ENCODE assay signal across 8 cellular contexts in genomic region chr2:231709636-231709980, GRCh38. TPM values are rescaled to one million over a fixed set of nuclear protein-coding genes. Genes with fewer than 3 reads are reported as not detected.
DNase-seq lines count a peak whose midpoint lies in the region; ATAC-seq and TF ChIP-seq lines count a peak whose summit lies in the region.

No MANE protein-coding gene starts in this region.

- H3K4me3 Mint-ChIP-seq in stimulated activated effector memory CD8-positive, alpha-beta T cell treated with anti-CD3 and anti-CD28 coated beads, Interleukin-12 subunit alpha, Interleukin-12 subunit beta, amount 100 ng/mL, for 72 hours, result peak overlapping the region; percentile 99

- peaks cover 39% of the 10 kb centered on the region for H3K4me1 Mint-ChIP-seq in stimulated activated effector memory CD8-positive, alpha-beta T cell treated with anti-CD3 and anti-CD28 coated beads, Interleukin-12 subunit alpha, Interleukin-12 subunit beta, amount 100 ng/mL, for 72 hours

- peak overlapping the region; percentile 70 to 100 (median 98) for H3K27ac ChIP-seq in body of pancreas

- H3K4me3 ChIP-seq in NT2/D1 (ENCODE audit: insufficient read length, low read depth), result peak overlapping the region; percentile 98
- peak overlapping the region; percentile 97 to 99 for H3K4me3 ChIP-seq in body of pancreas

- peak; percentile 37 for DNase-seq in Daoy (ENCODE audit: low read depth)
- DNase-seq in NT2/D1 (ENCODE audit: low read depth, low spot score), result no peak
- peak; percentile 58 to 73 (median 63) for DNase-seq in body of pancreas
- peak; percentile 51 for DNase-seq in kidney tubule cell (ENCODE audit: low spot score)
- no peak for DNase-seq in stimulated activated effector memory CD8-positive, alpha-beta T cell treated with anti-CD3 and anti-CD28 coated beads, Interleukin-12 subunit alpha, Interleukin-12 subunit beta, amount 100 ng/mL, for 72 hours (ENCODE audit: low spot score in 2 of 2)
- DNase-seq in omental fat pad (ENCODE audit: low spot score), result no peak
- DNase-seq in SHP77 treated with DMSO at 0.1 percent for 48 hours (lab: John Stamatoyannopoulos, UW), result no peak
- DNase-seq in HuH-7.5 (ENCODE audit: low spot score), result no peak

- TF ChIP-seq CTCF in body of pancreas (IDR thresholded peaks at IDR 0.05) (no peak), omental fat pad (IDR thresholded peaks at IDR 0.05) (no peak)

- H3K9me3 Mint-ChIP-seq in stimulated activated effector memory CD8-positive, alpha-beta T cell treated with anti-CD3 and anti-CD28 coated beads, Interleukin-12 subunit alpha, Interleukin-12 subunit beta, amount 100 ng/mL, for 72 hours, result no peaks in the 10 kb centered on the region

- peak overlapping the region; percentile 100 for H3K27ac Mint-ChIP-seq in stimulated activated effector memory CD8-positive, alpha-beta T cell treated with anti-CD3 and anti-CD28 coated beads, Interleukin-12 subunit alpha, Interleukin-12 subunit beta, amount 100 ng/mL, for 72 hours

- H3K36me3 Mint-ChIP-seq in stimulated activated effector memory CD8-positive, alpha-beta T cell treated with anti-CD3 and anti-CD28 coated beads, Interleukin-12 subunit alpha, Interleukin-12 subunit beta, amount 100 ng/mL, for 72 hours, result peaks cover 87% of the 10 kb centered on the region

- intact Hi-C loops in body of pancreas (cut with DNase I), result no loop called here

- H3K9me3 ChIP-seq in NT2/D1 (ENCODE audit: insufficient read depth, low read length) (no peaks in the 10 kb centered on the region), body of pancreas (no peaks in the 10 kb centered on the region)

- H3K9ac ChIP-seq in NT2/D1 (ENCODE audit: insufficient read length, low read depth), result peak overlapping the region; percentile 99

- ATAC-seq in body of pancreas (no peak), omental fat pad (ENCODE audit: low FRiP score) (no peak)
- ATAC-seq in stimulated activated effector memory CD8-positive, alpha-beta T cell treated with anti-CD3 and anti-CD28 coated beads, Interleukin-12 subunit alpha, Interleukin-12 subunit beta, amount 100 ng/mL, for 72 hours, result no peak

- WGBS in body of pancreas, 2 donors, result 0% methylated on average over 8 to 33 of the region's 33 CpGs

- TF ChIP-seq POLR2A in body of pancreas (IDR thresholded peaks at IDR 0.05), result peak in 2 of 3 donors; percentile 65 to 66

- H3K4me1 ChIP-seq in NT2/D1 (ENCODE audit: insufficient read depth, insufficient read length) (peaks cover 20% of the 10 kb centered on the region), body of pancreas (peaks cover 49% of the 10 kb centered on the region)

- H3K36me3 ChIP-seq in NT2/D1 (ENCODE audit: insufficient read depth, insufficient read length, low read length) (peaks cover 45% of the 10 kb centered on the region), body of pancreas (replicated peaks in 1 of 2; ENCODE audit: insufficient read depth in 1 of 2, low read depth in 2 of 2) (peaks cover 6 to 7% of the 10 kb centered on the region in 2 donors)

- no peaks in the 10 kb centered on the region for H3K27me3 ChIP-seq in NT2/D1 (ENCODE audit: insufficient read depth, insufficient read length)
- no peaks in the 10 kb centered on the region for H3K27me3 ChIP-seq in body of pancreas

RNA-seq across cellular contexts. Expression of gene PTMA, which starts 1.3 kb away (rescaled TPM):
- total RNA-seq in Daoy (2014; rRNA removed; shearing (Covaris generic)), result 969 and 1,053 TPM in 2 replicates
- total RNA-seq in body of pancreas, result 100 to 1,000 TPM; 532 to 757 TPM
- total RNA-seq in omental fat pad, result 1,000 to 10,000 TPM in 1 of 4 donors, 100 to 1,000 TPM in 3; 757 to 1,307 (median 926) TPM

Comparison
In these comparisons a context has a peak if more than half of its experiments do, and no peak if none do; other contexts are left out.
1. DNase-seq: peak in Daoy (single experiment), body of pancreas (4 of 4) and kidney tubule cell (single experiment); none in NT2/D1 (single experiment), stimulated activated effector memory CD8-positive, alpha-beta T cell treated with anti-CD3 and anti-CD28 coated beads, Interleukin-12 subunit alpha, Interleukin-12 subunit beta, amount 100 ng/mL, for 72 hours (0 of 2), omental fat pad (single experiment), SHP77 treated with DMSO at 0.1 percent for 48 hours (single experiment) and HuH-7.5 (single experiment).